In genomic region chr12:541676-542289, GRCh38 we compare ENCODE assay signal across 13 cellular contexts.
DNase-seq lines count a peak whose midpoint lies in the region; ATAC-seq, FAIRE-seq and TF ChIP-seq lines count a peak whose summit lies in the region.
"Had no signal": no experiment of that assay in that cellular context is flagged by ENCODE, and none has a peak within 500 bp of the region (broad histone marks: within the 10 kb centered on the region; RNA-seq: fewer than 3 reads in every experiment).

No MANE protein-coding gene starts in this region.

- no peaks in the 10 kb centered on the region for H3K36me3 ChIP-seq in suprapubic skin

- H3K27ac ChIP-seq in suprapubic skin = peak overlapping the region; percentile 52

- peak; percentile 75 for DNase-seq in M059J (ENCODE audit: low read depth)
- DNase-seq in ecto neural progenitor cell (ENCODE audit: low spot score) = peak; percentile 73
- peak; percentile 80 for DNase-seq in left kidney (ENCODE audit: low read depth, low spot score)
- no peak for DNase-seq in suprapubic skin (ENCODE audit: low spot score in 2 of 2)
- no peak for DNase-seq in H54 (ENCODE audit: insufficient read length, low spot score)
- DNase-seq: activated CD4-positive, alpha-beta memory T cell treated with anti-CD3 and anti-CD28 coated beads, Interleukin-2, amount 10 ng/mL, durations not matched to agents 7 days and 5 days; activated effector memory CD4-positive, alpha-beta T cell treated with anti-CD3 and anti-CD28 coated beads, Interleukin-2, amount 50 U/mL, for 16 hours; CD4-positive, alpha-beta T cell; NCI-H2107; stimulated activated CD4-positive, alpha-beta T cell treated with anti-CD3 and anti-CD28 coated beads, Interleukin-4, amount 100 ng/mL, for 4 hours had no signal

- WGBS in suprapubic skin = 54% methylated on average over 8 of the region's 8 CpGs

- peaks cover 56% of the 10 kb centered on the region for H3K4me1 ChIP-seq in suprapubic skin

- no peaks in the 10 kb centered on the region for H3K9me3 ChIP-seq in suprapubic skin

- no peak for FAIRE-seq in H54 (lab: Jason Lieb, UNC)

- no peak overlapping the region for H3K4me3 ChIP-seq in suprapubic skin

- TF ChIP-seq CTCF in suprapubic skin (IDR thresholded peaks at IDR 0.05) = no peak

- ATAC-seq in GM18909 (IDR thresholded peaks at IDR 0.05; ENCODE audit: poor library complexity, unreplicated experiment) = no peak
- ATAC-seq in GM19035 (IDR thresholded peaks at IDR 0.05; ENCODE audit: unreplicated experiment) = no peak
- no peak for ATAC-seq in HG03342 (IDR thresholded peaks at IDR 0.05; ENCODE audit: unreplicated experiment)

- peaks cover 15% of the 10 kb centered on the region for H3K27me3 ChIP-seq in suprapubic skin

- TF ChIP-seq POLR2A in suprapubic skin (IDR thresholded peaks at IDR 0.05) (no peak), H54 (IDR thresholded peaks at IDR 0.05; ENCODE audit: low read depth, low read length) (no peak)

- no peak for TF ChIP-seq EP300 in suprapubic skin (IDR thresholded peaks at IDR 0.05)

Comparison
In these comparisons a context has a peak if more than half of its experiments do, and no peak if none do; other contexts are left out.
1. DNase-seq: peak in M059J (single experiment), ecto neural progenitor cell (single experiment) and left kidney (single experiment); none in suprapubic skin (0 of 2) and H54 (single experiment).